30 cellular contexts compared by ENCODE assay signal in genomic region chr15:36897834-36898233, GRCh38.
DNase-seq lines count a peak whose midpoint lies in the region; ATAC-seq and TF ChIP-seq lines count a peak whose summit lies in the region.
"Had no signal": no experiment of that assay in that cellular context is flagged by ENCODE, and none has a peak within 500 bp of the region (broad histone marks: within the 10 kb centered on the region; RNA-seq: fewer than 3 reads in every experiment).

No MANE protein-coding gene starts in this region.

- H3K4me1 ChIP-seq in GM23338 (ENCODE audit: insufficient read depth) (peaks cover 30% of the 10 kb centered on the region), HUES6 (ENCODE audit: control insufficient read depth, insufficient read depth, low read length) (peaks cover 38% of the 10 kb centered on the region), right lobe of liver (no peaks in the 10 kb centered on the region)
- H3K4me1 ChIP-seq: prostate gland, SJCRH30, testis had no signal

- 80% methylated on average over 3 of the region's 3 CpGs for WGBS in right lobe of liver (ENCODE audit: insufficient coverage, low coverage, low lambda C conversion rate, missing lambda C conversion rate)

- TF ChIP-seq CTCF in GM23338 (conservative IDR thresholded peaks at IDR 0.05; ENCODE audit: low read depth in 2 of 2): no peak
- no peak for TF ChIP-seq CTCF in mesothelial cell of epicardium (IDR thresholded peaks at IDR 0.05; ENCODE audit: unreplicated experiment)
- TF ChIP-seq CTCF in right lobe of liver (IDR thresholded peaks at IDR 0.05): no peak

- H2AFZ ChIP-seq in GM23338: no peak overlapping the region
- H2AFZ ChIP-seq: hepatocyte had no signal

- H3K4me2 ChIP-seq in GM23338: peak overlapping the region; percentile 34
- H3K4me2 ChIP-seq: hepatocyte had no signal

- H3K27me3 ChIP-seq in GM23338 (ENCODE audit: insufficient read depth) (peaks cover 36% of the 10 kb centered on the region), HUES6 (ENCODE audit: control insufficient read depth, insufficient read depth, low read length) (peaks cover 14% of the 10 kb centered on the region; the same call in 1 of the 2 replicates), right lobe of liver (no peaks in the 10 kb centered on the region)
- H3K27me3 ChIP-seq: BE2C, hepatocyte, SJCRH30, testis had no signal

- H3K4me1 Mint-ChIP-seq in GM23338: peaks cover 45% of the 10 kb centered on the region
- H3K4me1 Mint-ChIP-seq in mesothelial cell of epicardium: peaks cover 89% of the 10 kb centered on the region
- H3K4me1 Mint-ChIP-seq in activated naive CD4-positive, alpha-beta T cell treated with anti-CD3 and anti-CD28 coated beads, Interleukin-2, amount 10 ng/mL, durations not matched to agents 7 days and 5 days: no peaks in the 10 kb centered on the region
- H3K4me1 Mint-ChIP-seq: activated naive CD4-positive, alpha-beta T cell treated with anti-CD3 and anti-CD28 coated beads, Interleukin-2, amount 50 U/mL, for 24 hours; CD8-positive, alpha-beta memory T cell had no signal

- no peak for TF ChIP-seq POLR2A in right lobe of liver (IDR thresholded peaks at IDR 0.05)

- no peaks in the 10 kb centered on the region for H3K9me2 ChIP-seq in GM23338 (ENCODE audit: insufficient read depth)

- peak; percentile 91 for ATAC-seq in GM23338
- no peak for ATAC-seq in right lobe of liver
- ATAC-seq in GM18858 (IDR thresholded peaks at IDR 0.05; ENCODE audit: unreplicated experiment): no peak
- ATAC-seq: stimulated activated naive CD8-positive, alpha-beta T cell treated with anti-CD3 and anti-CD28 coated beads, Interleukin-15, Interleukin-2, amounts not matched to agents 100 U/mL and 50 U/mL, for 24 hours had no signal

- H3K9me3 ChIP-seq in HUES6 (ENCODE audit: control insufficient read depth, insufficient read depth, low read depth, low read length) (no peaks in the 10 kb centered on the region), right lobe of liver (no peaks in the 10 kb centered on the region)
- H3K9me3 ChIP-seq: BE2C, prostate gland, SJCRH30, testis had no signal

- H3K36me3 ChIP-seq in GM23338 (ENCODE audit: insufficient read depth) (no peaks in the 10 kb centered on the region), HUES6 (ENCODE audit: control insufficient read depth, insufficient read depth, low read length) (no peaks in the 10 kb centered on the region), right lobe of liver (no peaks in the 10 kb centered on the region)

- intact Hi-C loops in right lobe of liver (cut with DNase I): no loop called here

- H3K27ac ChIP-seq in GM23338 (ENCODE audit: low read depth): no peak overlapping the region
- no peak overlapping the region for H3K27ac ChIP-seq in HUES6 (ENCODE audit: low read depth, low read length)
- H3K27ac ChIP-seq in caudate nucleus (ENCODE audit: low read depth, low read length): peak overlapping the region; percentile 41
- H3K27ac ChIP-seq in right lobe of liver: no peak overlapping the region
- H3K27ac ChIP-seq: hepatocyte, SJCRH30, testis had no signal

- H3K9me3 Mint-ChIP-seq in GM23338: no peaks in the 10 kb centered on the region
- H3K9me3 Mint-ChIP-seq in mesothelial cell of epicardium: no peaks in the 10 kb centered on the region
- H3K9me3 Mint-ChIP-seq in activated naive CD4-positive, alpha-beta T cell treated with anti-CD3 and anti-CD28 coated beads, Interleukin-2, amount 10 ng/mL, durations not matched to agents 7 days and 5 days: no peaks in the 10 kb centered on the region
- H3K9me3 Mint-ChIP-seq: activated CD4-positive, alpha-beta memory T cell treated with anti-CD3 and anti-CD28 coated beads for 36 hours; activated T-helper 1 cell treated with anti-CD3 and anti-CD28 coated beads, Interleukin-12 subunit alpha, Interleukin-12 subunit beta, Interleukin-2, Interleukin-4 antibody, amounts not matched to agents 30 ng/mL and 10 ng/mL and 1 ng/mL, durations not matched to agents 14 hours and 24 hours and 36 hours had no signal

- H3K36me3 Mint-ChIP-seq in GM23338 (ENCODE audit: low read depth) (no peaks in the 10 kb centered on the region), mesothelial cell of epicardium (peaks cover 9% of the 10 kb centered on the region)
- H3K36me3 Mint-ChIP-seq in activated naive CD4-positive, alpha-beta T cell treated with anti-CD3 and anti-CD28 coated beads, Interleukin-2, amount 10 ng/mL, durations not matched to agents 7 days and 5 days: no peaks in the 10 kb centered on the region
- H3K36me3 Mint-ChIP-seq: activated CD4-positive, alpha-beta memory T cell treated with anti-CD3 and anti-CD28 coated beads for 36 hours; activated naive CD4-positive, alpha-beta T cell treated with anti-CD3 and anti-CD28 coated beads, Interleukin-2, amount 50 U/mL, for 24 hours; CD8-positive, alpha-beta memory T cell had no signal

- CTCF ChIA-PET in activated naive CD4-positive, alpha-beta T cell treated with anti-CD3 and anti-CD28 coated beads, Interleukin-2, amount 10 ng/mL, durations not matched to agents 7 days and 5 days (lab: Charles Lee): no interaction called here

- H3K4me3 ChIP-seq in GM23338 (peak overlapping the region; percentile 20; the same call in 1 of the 2 replicates), HUES6 (ENCODE audit: low read depth, low read length) (peak overlapping the region; percentile 33; the same call in 1 of the 2 replicates), right lobe of liver (no peak overlapping the region)
- H3K4me3 ChIP-seq: hepatocyte, lung, prostate gland, SJCRH30, testis had no signal

- H3K27me3 Mint-ChIP-seq in GM23338 (ENCODE audit: insufficient read depth, low read depth, poor library complexity) (peaks cover 15% of the 10 kb centered on the region), mesothelial cell of epicardium (ENCODE audit: low read depth) (no peaks in the 10 kb centered on the region)
- no peaks in the 10 kb centered on the region for H3K27me3 Mint-ChIP-seq in activated naive CD4-positive, alpha-beta T cell treated with anti-CD3 and anti-CD28 coated beads, Interleukin-2, amount 10 ng/mL, durations not matched to agents 7 days and 5 days

- H3F3A ChIP-seq in GM23338 (replicated peaks; ENCODE audit: low read depth): no peaks in the 10 kb centered on the region

- H3K79me2 ChIP-seq in GM23338 (replicated peaks; ENCODE audit: insufficient read depth): no peaks in the 10 kb centered on the region
- H3K79me2 ChIP-seq: hepatocyte had no signal

- peak; percentile 53 for DNase-seq in GM23338 (ENCODE audit: low spot score)
- DNase-seq in caudate nucleus (lab: John Stamatoyannopoulos, UW): no peak
- DNase-seq in mesothelial cell of epicardium (ENCODE audit: low spot score in 2 of 2, unreplicated experiment in 2 of 2): no peak
- DNase-seq in activated effector memory CD4-positive, alpha-beta T cell treated with Interleukin-2 at 50 U/mL for 16 hours: no peak
- no peak for DNase-seq in right lobe of liver
- no peak for DNase-seq in activated naive CD4-positive, alpha-beta T cell treated with anti-CD3 and anti-CD28 coated beads, Interleukin-2, amount 10 ng/mL, durations not matched to agents 7 days and 5 days
- DNase-seq: ACHN; activated CD4-positive, alpha-beta memory T cell treated with anti-CD3 and anti-CD28 coated beads for 36 hours; activated CD4-positive, CD25-positive, alpha-beta regulatory T cell treated with anti-CD3 and anti-CD28 coated beads, Interleukin-2, amount 50 U/mL, for 72 hours; activated CD8-positive, alpha-beta memory T cell treated with anti-CD3 and anti-CD28 coated beads, Interleukin-2, amount 50 U/mL, for 4 hours; amygdala; BE2C; CD8-positive, alpha-beta memory T cell; cortex of kidney; DMS 273 treated with DMSO at 0.1 percent for 48 hours; GOT3; KG1; MM.1S; NCI-H2029; SJCRH30; stimulated activated naive CD8-positive, alpha-beta T cell treated with anti-CD3 and anti-CD28 coated beads, Interleukin-15, Interleukin-2, amounts not matched to agents 100 U/mL and 50 U/mL, for 24 hours; T-helper 1 cell; testis had no signal

- no peaks in the 10 kb centered on the region for H4K20me1 ChIP-seq in GM23338 (replicated peaks; ENCODE audit: insufficient read depth)

- peak overlapping the region; percentile 21 for H3K9ac ChIP-seq in HUES6 (ENCODE audit: low read length)

- H3K4me3 Mint-ChIP-seq in GM23338 (peak overlapping the region; percentile 28; the same call in 2 of the 3 replicates), mesothelial cell of epicardium (peak overlapping the region; percentile 3)
- no peak overlapping the region for H3K4me3 Mint-ChIP-seq in activated naive CD4-positive, alpha-beta T cell treated with anti-CD3 and anti-CD28 coated beads, Interleukin-2, amount 10 ng/mL, durations not matched to agents 7 days and 5 days
- H3K4me3 Mint-ChIP-seq: activated CD4-positive, alpha-beta memory T cell treated with anti-CD3 and anti-CD28 coated beads for 36 hours; activated naive CD4-positive, alpha-beta T cell treated with anti-CD3 and anti-CD28 coated beads, Interleukin-2, amount 50 U/mL, for 24 hours; activated T-helper 1 cell treated with anti-CD3 and anti-CD28 coated beads, Interleukin-12 subunit alpha, Interleukin-12 subunit beta, Interleukin-2, Interleukin-4 antibody, amounts not matched to agents 30 ng/mL and 10 ng/mL and 1 ng/mL, durations not matched to agents 14 hours and 24 hours and 36 hours; CD8-positive, alpha-beta memory T cell had no signal

- H3K27ac Mint-ChIP-seq in GM23338: no peak overlapping the region
- H3K27ac Mint-ChIP-seq in mesothelial cell of epicardium: peak overlapping the region; percentile 93
- H3K27ac Mint-ChIP-seq in activated naive CD4-positive, alpha-beta T cell treated with anti-CD3 and anti-CD28 coated beads, Interleukin-2, amount 10 ng/mL, durations not matched to agents 7 days and 5 days: no peak overlapping the region
- H3K27ac Mint-ChIP-seq: activated CD4-positive, alpha-beta memory T cell treated with anti-CD3 and anti-CD28 coated beads for 36 hours; activated naive CD4-positive, alpha-beta T cell treated with anti-CD3 and anti-CD28 coated beads, Interleukin-2, amount 50 U/mL, for 24 hours; activated T-helper 1 cell treated with anti-CD3 and anti-CD28 coated beads, Interleukin-12 subunit alpha, Interleukin-12 subunit beta, Interleukin-2, Interleukin-4 antibody, amounts not matched to agents 30 ng/mL and 10 ng/mL and 1 ng/mL, durations not matched to agents 14 hours and 24 hours and 36 hours; CD8-positive, alpha-beta memory T cell had no signal

TF ChIP-seq in GM23338, 12 proteins besides CTCF, POLR2A, EP300 and RAD21 (continues in another document):
- TF ChIP-seq ZNF114 (CRISPR knock-in tag; IDR thresholded peaks at IDR 0.05) (no peak), ZNF331 (CRISPR knock-in tag; IDR thresholded peaks at IDR 0.05; ENCODE audit: low read depth) (no peak), NANOG (IDR thresholded peaks at IDR 0.05; ENCODE audit: borderline replicate concordance) (peak; percentile 64; the same call in 1 of the 2 replicates), ETS1 (IDR thresholded peaks at IDR 0.05) (no peak)

Comparison
In these comparisons a context has a peak if more than half of its experiments do, and no peak if none do; other contexts are left out.
1. H3K4me3 ChIP-seq: peak in GM23338 (single experiment) and HUES6 (single experiment); none in right lobe of liver (0 of 3).